ENCODE assay signal across 25 cellular contexts in genomic region chr12:93347054-93347786, GRCh38. TPM values are rescaled to one million over a fixed set of nuclear protein-coding genes. Genes with fewer than 3 reads are reported as not detected.
DNase-seq lines count a peak whose midpoint lies in the region; ATAC-seq and TF ChIP-seq lines count a peak whose summit lies in the region.
"Had no signal": no experiment of that assay in that cellular context is flagged by ENCODE, and none has a peak within 500 bp of the region (broad histone marks: within the 10 kb centered on the region; RNA-seq: fewer than 3 reads in every experiment).

No MANE protein-coding gene starts in this region.

- no peaks in the 10 kb centered on the region for H3K36me3 ChIP-seq in psoas muscle (ENCODE audit: insufficient read depth in 1 of 2, low read depth in 1 of 2)
- H3K36me3 ChIP-seq in uterus, result no peaks in the 10 kb centered on the region
- H3K36me3 ChIP-seq: brain microvascular endothelial cell, spleen, tibial nerve had no signal

- TF ChIP-seq POLR2A in uterus (IDR thresholded peaks at IDR 0.05), result no peak

- no peaks in the 10 kb centered on the region for H3K27me3 Mint-ChIP-seq in progenitor cell of endocrine pancreas
- H3K27me3 Mint-ChIP-seq: activated CD4-positive, alpha-beta memory T cell treated with anti-CD3 and anti-CD28 coated beads for 36 hours; activated naive CD8-positive, alpha-beta T cell treated with anti-CD3 and anti-CD28 coated beads, Interleukin-2, amount 50 U/mL, for 24 hours; B cell had no signal

- ATAC-seq in psoas muscle (no peak), GM18502 (IDR thresholded peaks at IDR 0.05; ENCODE audit: poor library complexity, unreplicated experiment) (no peak)
- ATAC-seq: activated naive CD8-positive, alpha-beta T cell treated with anti-CD3 and anti-CD28 coated beads, Interleukin-2, amount 50 U/mL, for 24 hours; stimulated activated naive CD8-positive, alpha-beta T cell treated with anti-CD3 and anti-CD28 coated beads, Interleukin-15, Interleukin-2, amounts not matched to agents 100 U/mL and 50 U/mL, for 24 hours had no signal

- H3K27me3 ChIP-seq in psoas muscle (ENCODE audit: insufficient read depth in 3 of 3, low read length in 2 of 3) (no peaks in the 10 kb centered on the region), uterus (no peaks in the 10 kb centered on the region)
- H3K27me3 ChIP-seq: brain microvascular endothelial cell, spleen, tibial nerve had no signal

- DNase-seq in NCI-H1694 (lab: John Stamatoyannopoulos, UW) (peak; percentile 97), NCI-H82 treated with DMSO at 0.1 percent for 48 hours (lab: John Stamatoyannopoulos, UW; ENCODE audit: unreplicated experiment) (peak; percentile 97), dermis microvascular lymphatic vessel endothelial cell (ENCODE audit: low read depth in 2 of 2) (peak; percentile 6 to 47), progenitor cell of endocrine pancreas (ENCODE audit: low spot score, unreplicated experiment) (no peak), psoas muscle (no peak), NCI-H1105 treated with DMSO at 0.1 percent for 48 hours (lab: John Stamatoyannopoulos, UW) (no peak), uterus (no peak)
- DNase-seq: activated CD4-positive, alpha-beta memory T cell treated with anti-CD3 and anti-CD28 coated beads for 36 hours; activated effector memory CD4-positive, alpha-beta T cell treated with Interleukin-2 at 50 U/mL for 16 hours; activated naive CD8-positive, alpha-beta T cell treated with anti-CD3 and anti-CD28 coated beads, Interleukin-2, amount 50 U/mL, for 24 hours; brain microvascular endothelial cell; Calu3; effector memory CD4-positive, alpha-beta T cell; kidney glomerular epithelial cell; NCI-H1417 treated with DMSO at 0.1 percent for 48 hours; NCI-H345; NK-92 treated with Interleukin-12 subunit alpha and Interleukin-12 subunit beta, amount 100 ng/mL, for 24 hours; occipital lobe; spleen; stimulated activated CD4-positive, alpha-beta T cell treated with anti-CD3 and anti-CD28 coated beads, Interleukin-4, amount 100 ng/mL, for 24 hours; stimulated activated naive CD8-positive, alpha-beta T cell treated with anti-CD3 and anti-CD28 coated beads, Interleukin-15, Interleukin-2, amounts not matched to agents 100 U/mL and 50 U/mL, for 24 hours had no signal

- H3K4me1 ChIP-seq in psoas muscle (peaks cover 9% of the 10 kb centered on the region), uterus (no peaks in the 10 kb centered on the region)
- H3K4me1 ChIP-seq: spleen, tibial nerve had no signal

- TF ChIP-seq CTCF in progenitor cell of endocrine pancreas (IDR thresholded peaks at IDR 0.05; ENCODE audit: unreplicated experiment), result no peak
- TF ChIP-seq CTCF in psoas muscle (IDR thresholded peaks at IDR 0.05), result no peak
- no peak for TF ChIP-seq CTCF in uterus (IDR thresholded peaks at IDR 0.05)

- no peaks in the 10 kb centered on the region for H3K36me3 Mint-ChIP-seq in progenitor cell of endocrine pancreas (ENCODE audit: insufficient read depth)
- H3K36me3 Mint-ChIP-seq: activated CD4-positive, alpha-beta memory T cell treated with anti-CD3 and anti-CD28 coated beads for 36 hours had no signal

- peak overlapping the region; percentile 83 for H3K27ac Mint-ChIP-seq in progenitor cell of endocrine pancreas
- H3K27ac Mint-ChIP-seq: activated CD4-positive, alpha-beta memory T cell treated with anti-CD3 and anti-CD28 coated beads for 36 hours; activated naive CD8-positive, alpha-beta T cell treated with anti-CD3 and anti-CD28 coated beads, Interleukin-2, amount 50 U/mL, for 24 hours; B cell; IgD-negative memory B cell had no signal

- no peaks in the 10 kb centered on the region for H3K4me1 Mint-ChIP-seq in progenitor cell of endocrine pancreas (ENCODE audit: low read depth)
- H3K4me1 Mint-ChIP-seq: B cell had no signal

- WGBS in psoas muscle, 3 donors, result 68 to 72% (median 72%) methylated on average over 8 of the region's 8 CpGs

- intact Hi-C loops in psoas muscle (cut with DNase I) (loop anchor here in 1 of 2 donors (5.0 kb wide), 1 partner anchor 40 kb away; no protein-coding TSS in a partner anchor), uterus (cut with DNase I; ENCODE audit: low total_unique reads) (no loop called here)

- H3K9me3 ChIP-seq in psoas muscle (no peaks in the 10 kb centered on the region), uterus (no peaks in the 10 kb centered on the region)
- H3K9me3 ChIP-seq: spleen, tibial nerve had no signal

- no peak overlapping the region for H3K27ac ChIP-seq in psoas muscle
- H3K27ac ChIP-seq in uterus, result no peak overlapping the region
- H3K27ac ChIP-seq: brain microvascular endothelial cell, spleen, tibial nerve had no signal

- H3K4me3 Mint-ChIP-seq in progenitor cell of endocrine pancreas (ENCODE audit: low read depth), result no peak overlapping the region
- H3K4me3 Mint-ChIP-seq: activated CD4-positive, alpha-beta memory T cell treated with anti-CD3 and anti-CD28 coated beads for 36 hours; activated naive CD8-positive, alpha-beta T cell treated with anti-CD3 and anti-CD28 coated beads, Interleukin-2, amount 50 U/mL, for 24 hours; B cell; IgD-negative memory B cell had no signal

- no peaks in the 10 kb centered on the region for H3K9me3 Mint-ChIP-seq in progenitor cell of endocrine pancreas (ENCODE audit: low read depth)
- H3K9me3 Mint-ChIP-seq: activated CD4-positive, alpha-beta memory T cell treated with anti-CD3 and anti-CD28 coated beads for 36 hours; activated naive CD8-positive, alpha-beta T cell treated with anti-CD3 and anti-CD28 coated beads, Interleukin-2, amount 50 U/mL, for 24 hours had no signal

- H3K4me3 ChIP-seq in psoas muscle, result no peak overlapping the region
- H3K4me3 ChIP-seq in uterus, result no peak overlapping the region
- H3K4me3 ChIP-seq: spleen, tibial nerve had no signal

RNA-seq across cellular contexts. Expression of gene NUDT4, which starts 30.5 kb away (rescaled TPM):
- total RNA-seq in dermis microvascular lymphatic vessel endothelial cell (77.5 and 118 TPM in 2 replicates), progenitor cell of endocrine pancreas (66.3 and 68.8 TPM in 2 replicates), psoas muscle (100 to 1,000 TPM; 187 to 254 (median 211) TPM), uterus (100 to 1,000 TPM in 1 of 4 donors, 10 to 100 TPM in 3; 15.1 to 107 (median 52.8) TPM)
- 100 to 1,000 TPM in 1 of 3 donors, 10 to 100 TPM in 2; 48.3 to 108 (median 76.1) TPM for polyA plus RNA-seq in psoas muscle

Comparison
In these comparisons a context has a peak if more than half of its experiments do, and no peak if none do; other contexts are left out.
1. DNase-seq: peak in NCI-H1694 (single experiment), NCI-H82 treated with DMSO at 0.1 percent for 48 hours (single experiment) and dermis microvascular lymphatic vessel endothelial cell (2 of 2); none in progenitor cell of endocrine pancreas (single experiment), psoas muscle (0 of 2), NCI-H1105 treated with DMSO at 0.1 percent for 48 hours (single experiment) and uterus (0 of 2).